In the genomic region with DNA sequence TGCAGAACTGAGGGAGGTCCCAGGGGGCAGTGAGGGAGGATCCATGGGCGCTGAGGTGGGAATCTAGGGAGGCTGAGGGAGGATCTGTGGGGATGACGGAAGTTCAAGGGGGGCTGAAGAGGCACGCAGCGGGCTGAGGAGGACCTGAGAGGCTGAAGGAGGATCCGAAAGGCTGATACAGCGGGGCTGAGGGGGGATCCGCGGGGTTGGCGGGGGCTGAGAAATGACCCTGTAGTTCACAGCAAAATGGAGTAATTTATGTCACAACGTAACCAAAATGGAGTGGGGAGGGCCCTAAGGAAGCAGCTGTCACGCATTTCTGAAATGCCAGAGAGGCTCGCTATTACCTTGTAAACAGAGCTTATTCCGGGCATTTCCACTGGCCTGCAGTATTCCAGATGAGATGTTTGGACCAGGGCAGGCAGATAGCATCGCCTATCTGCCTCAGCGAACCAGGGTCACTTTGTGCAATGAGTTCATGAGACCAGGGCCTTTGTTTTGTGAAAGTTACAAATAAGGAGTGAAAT, we compare ENCODE assay signal across 6 cellular contexts. TPM values are rescaled to one million over a fixed set of nuclear protein-coding genes. Genes with fewer than 3 reads are reported as not detected.
A peak's percentile ranks its signal among the peaks of the same experiment; 100 is the strongest.
DNase-seq lines count a peak whose midpoint lies in the region; ATAC-seq and TF ChIP-seq lines count a peak whose summit lies in the region.

No MANE protein-coding gene starts in this region.

- CTCF ChIA-PET in activated naive CD4-positive, alpha-beta T cell treated with anti-CD3 and anti-CD28 coated beads for 36 hours (lab: Charles Lee): interaction anchor here (0.7 to 1.7 kb wide), 4 partner anchors 9 to 1702 kb away, joined by 3 to 5 read pairs (median 4); partner anchors contain the start of gene PARP1

- H3K4me1 ChIP-seq in ovary (ENCODE audit: insufficient read depth): peaks cover 5% of the 10 kb centered on the region

- no peak for DNase-seq in activated naive CD4-positive, alpha-beta T cell treated with anti-CD3 and anti-CD28 coated beads for 36 hours
- no peak for DNase-seq in activated naive CD4-positive, alpha-beta T cell treated with Interleukin-2 at 50 U/mL for 16 hours
- DNase-seq in choroid plexus epithelial cell (ENCODE audit: low read depth) (peak; percentile 23), ovary (peak in 2 of 5 donors; percentile 54 to 63), GM20000 (ENCODE audit: low spot score) (no peak)

- peak overlapping the region; percentile 91 for H3K4me3 Mint-ChIP-seq in activated naive CD4-positive, alpha-beta T cell treated with anti-CD3 and anti-CD28 coated beads for 36 hours

- TF ChIP-seq CTCF in choroid plexus epithelial cell (conservative IDR thresholded peaks at IDR 0.05; ENCODE audit: low read depth, low read length): no peak
- no peak for TF ChIP-seq CTCF in ovary (IDR thresholded peaks at IDR 0.05)
- TF ChIP-seq CTCF in GM20000 (IDR thresholded peaks at IDR 0.05; ENCODE audit: extremely low read depth, missing control alignments): no peak

- no peaks in the 10 kb centered on the region for H3K9me3 Mint-ChIP-seq in activated naive CD4-positive, alpha-beta T cell treated with anti-CD3 and anti-CD28 coated beads for 36 hours

- peak overlapping the region; percentile 73 to 74 for H3K27ac ChIP-seq in ovary

- H3K27me3 ChIP-seq in ovary: no peaks in the 10 kb centered on the region

- peaks cover 6% of the 10 kb centered on the region for H3K36me3 Mint-ChIP-seq in activated naive CD4-positive, alpha-beta T cell treated with anti-CD3 and anti-CD28 coated beads for 36 hours (ENCODE audit: low read depth)

- peak overlapping the region; percentile 99 for H3K4me3 ChIP-seq in choroid plexus epithelial cell (ENCODE audit: low read depth, low read length)
- H3K4me3 ChIP-seq in ovary: peak overlapping the region; percentile 72

- intact Hi-C loops in activated naive CD4-positive, alpha-beta T cell treated with anti-CD3 and anti-CD28 coated beads for 36 hours (cut with micrococcal nuclease): loop anchor here (1.0 to 2.0 kb wide), 5 partner anchors 28 to 321 kb away; partner anchors contain the start of genes ARF1 and GUK1
- intact Hi-C loops in ovary (cut with DNase I): loop anchor here in 1 of 4 donors (2.0 kb wide), 1 partner anchor 57 kb away; no protein-coding TSS in a partner anchor

- WGBS in ovary, 3 donors: 4 to 10% (median 9%) methylated on average over 15 of the region's 15 CpGs

- no peaks in the 10 kb centered on the region for H3K9me3 ChIP-seq in ovary

- no peak for ATAC-seq in GM19035 (IDR thresholded peaks at IDR 0.05; ENCODE audit: unreplicated experiment)

- no peak for TF ChIP-seq EP300 in ovary (IDR thresholded peaks at IDR 0.05)

- H3K27ac Mint-ChIP-seq in activated naive CD4-positive, alpha-beta T cell treated with anti-CD3 and anti-CD28 coated beads for 36 hours: peak overlapping the region; percentile 85

- TF ChIP-seq POLR2A in ovary (IDR thresholded peaks at IDR 0.05): peak; percentile 6

- H3K27me3 Mint-ChIP-seq in activated naive CD4-positive, alpha-beta T cell treated with anti-CD3 and anti-CD28 coated beads for 36 hours (ENCODE audit: low read depth): no peaks in the 10 kb centered on the region

- H3K36me3 ChIP-seq in ovary: no peaks in the 10 kb centered on the region

- H3K4me1 Mint-ChIP-seq in activated naive CD4-positive, alpha-beta T cell treated with anti-CD3 and anti-CD28 coated beads for 36 hours (ENCODE audit: low read depth): peaks cover 23% of the 10 kb centered on the region

RNA-seq across cellular contexts. Expression of gene MRPL55, which starts 0.9 kb away (rescaled TPM):
- 10 to 100 TPM; 45.5 TPM for total RNA-seq in activated naive CD4-positive, alpha-beta T cell treated with anti-CD3 and anti-CD28 coated beads for 36 hours
- total RNA-seq in ovary: 10 to 100 TPM; 36.4 to 98.5 (median 43.3) TPM
- polyA plus RNA-seq in ovary: 10 to 100 TPM; 14.6 to 87.5 TPM

RNA-seq across cellular contexts. Expression of gene C1orf35, which starts 6.9 kb away (rescaled TPM):
- total RNA-seq in activated naive CD4-positive, alpha-beta T cell treated with anti-CD3 and anti-CD28 coated beads for 36 hours: 10 to 100 TPM; 14.5 to 16.2 TPM
- total RNA-seq in ovary: 10 to 100 TPM; 16.0 to 24.7 (median 21.0) TPM
- 10 to 100 TPM in 1 of 2 donors, 1 to 10 TPM in 1; 2.8 to 29.3 TPM for polyA plus RNA-seq in ovary

RNA-seq across cellular contexts. Expression of gene ARF1, which starts 27.5 kb away (rescaled TPM):
- total RNA-seq in activated naive CD4-positive, alpha-beta T cell treated with anti-CD3 and anti-CD28 coated beads for 36 hours: 100 to 1,000 TPM; 346 to 358 TPM
- 100 to 1,000 TPM; 209 to 345 (median 285) TPM for total RNA-seq in ovary
- polyA plus RNA-seq in ovary: 100 to 1,000 TPM; 179 to 307 TPM

RNA-seq across cellular contexts. Expression of gene GUK1, which starts 30.1 kb away (rescaled TPM):
- total RNA-seq in activated naive CD4-positive, alpha-beta T cell treated with anti-CD3 and anti-CD28 coated beads for 36 hours: 100 to 1,000 TPM; 206 TPM
- total RNA-seq in ovary: 100 to 1,000 TPM; 129 to 256 (median 171) TPM
- polyA plus RNA-seq in ovary: 100 to 1,000 TPM in 1 of 2 donors, 10 to 100 TPM in 1; 17.7 to 228 TPM

RNA-seq across cellular contexts. Expression of gene GJC2, which starts 39.7 kb away (rescaled TPM):
- total RNA-seq in activated naive CD4-positive, alpha-beta T cell treated with anti-CD3 and anti-CD28 coated beads for 36 hours: under 1 TPM; 0.17 to 0.25 TPM
- total RNA-seq in ovary: 10 to 100 TPM in 2 of 7 donors, 1 to 10 TPM in 5; 2.2 to 12.6 (median 8.0) TPM
- polyA plus RNA-seq in ovary: 1 to 10 TPM in 1 of 2 donors, under 1 TPM in 1; 0.18 to 2.3 TPM
